17 cellular contexts compared by ENCODE assay signal in the genomic region with DNA sequence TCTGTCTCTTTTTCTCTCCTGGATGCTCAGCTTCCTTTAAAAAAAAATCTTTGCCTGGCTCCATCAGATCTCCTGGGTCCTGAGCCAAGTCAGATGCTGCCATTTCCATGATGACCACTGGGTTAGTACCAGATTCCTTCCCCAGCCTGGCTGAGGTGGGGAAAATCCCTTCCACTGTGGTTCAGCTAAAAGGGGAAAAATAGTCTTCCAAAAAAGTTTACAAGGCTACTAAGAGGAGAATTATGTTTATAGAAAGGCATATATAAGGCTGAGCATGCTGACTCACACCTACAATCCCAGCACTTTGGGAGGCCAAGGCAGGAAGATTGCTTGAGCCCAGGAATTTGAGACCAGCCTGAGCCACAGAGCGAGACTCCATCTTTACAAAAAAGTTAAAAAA.
"Had no signal": no experiment of that assay in that cellular context is flagged by ENCODE, and none has a peak within 500 bp of the region (broad histone marks: within the 10 kb centered on the region; RNA-seq: fewer than 3 reads in every experiment).

No MANE protein-coding gene starts in this region.

- H3K36me3 ChIP-seq: lower lobe of right lung, pancreas, thoracic aorta had no signal

- H3K27me3 Mint-ChIP-seq: activated CD8-positive, alpha-beta T cell treated with anti-CD3 and anti-CD28 coated beads for 36 hours had no signal

- H3K4me3 ChIP-seq: coronary artery, lower lobe of right lung, pancreas, thoracic aorta had no signal

- H3K9me3 Mint-ChIP-seq: activated CD8-positive, alpha-beta T cell treated with anti-CD3 and anti-CD28 coated beads for 36 hours; activated T-helper 1 cell treated with anti-CD3 and anti-CD28 coated beads, Interleukin-12 subunit alpha, Interleukin-12 subunit beta, Interleukin-2, Interleukin-4 antibody, amounts not matched to agents 30 ng/mL and 10 ng/mL and 1 ng/mL, durations not matched to agents 14 hours and 24 hours and 36 hours had no signal

- H3K36me3 Mint-ChIP-seq: naive B cell had no signal

- H3K27ac Mint-ChIP-seq: activated CD8-positive, alpha-beta T cell treated with anti-CD3 and anti-CD28 coated beads for 36 hours; activated T-helper 1 cell treated with anti-CD3 and anti-CD28 coated beads, Interleukin-12 subunit alpha, Interleukin-12 subunit beta, Interleukin-2, Interleukin-4 antibody, amounts not matched to agents 30 ng/mL and 10 ng/mL and 1 ng/mL, durations not matched to agents 14 hours and 24 hours and 36 hours; naive B cell; stimulated activated naive CD8-positive, alpha-beta T cell treated with anti-CD3 and anti-CD28 coated beads, Interleukin-15, amount 100 ng/mL, for 72 hours had no signal

- ATAC-seq: activated CD8-positive, alpha-beta T cell treated with anti-CD3 and anti-CD28 coated beads for 36 hours; left cardiac atrium; lower lobe of right lung; pancreas; stimulated activated naive CD8-positive, alpha-beta T cell treated with anti-CD3 and anti-CD28 coated beads, Interleukin-15, amount 100 ng/mL, for 72 hours had no signal

- H3K4me1 Mint-ChIP-seq: naive B cell; stimulated activated naive CD8-positive, alpha-beta T cell treated with anti-CD3 and anti-CD28 coated beads, Interleukin-15, amount 100 ng/mL, for 72 hours had no signal

- DNase-seq: activated CD4-positive, alpha-beta T cell treated with anti-CD3 and anti-CD28 coated beads for 4 hours; activated CD8-positive, alpha-beta T cell treated with anti-CD3 and anti-CD28 coated beads for 36 hours; activated naive CD4-positive, alpha-beta T cell treated with Interleukin-2 at 50 U/mL for 16 hours; caudate nucleus; effector CD4-positive, alpha-beta T cell; hypothalamus; left cardiac atrium; lower lobe of right lung; naive B cell; pancreas; stimulated activated CD4-positive, alpha-beta T cell treated with anti-CD3 and anti-CD28 coated beads, Interleukin-15, amount 100 ng/mL, for 24 hours; stimulated activated CD4-positive, alpha-beta T cell treated with anti-CD3 and anti-CD28 coated beads, Interleukin-4, amount 100 ng/mL, for 24 hours; stimulated activated naive CD8-positive, alpha-beta T cell treated with anti-CD3 and anti-CD28 coated beads, Interleukin-15, amount 100 ng/mL, for 72 hours; T-helper 9 cell had no signal

- H3K27me3 ChIP-seq: pancreas had no signal

- H3K4me3 Mint-ChIP-seq: activated CD8-positive, alpha-beta T cell treated with anti-CD3 and anti-CD28 coated beads for 36 hours; activated T-helper 1 cell treated with anti-CD3 and anti-CD28 coated beads, Interleukin-12 subunit alpha, Interleukin-12 subunit beta, Interleukin-2, Interleukin-4 antibody, amounts not matched to agents 30 ng/mL and 10 ng/mL and 1 ng/mL, durations not matched to agents 14 hours and 24 hours and 36 hours; stimulated activated naive CD8-positive, alpha-beta T cell treated with anti-CD3 and anti-CD28 coated beads, Interleukin-15, amount 100 ng/mL, for 72 hours had no signal
